Comparison of ENCODE assay signal across 8 cellular contexts in the genomic region with DNA sequence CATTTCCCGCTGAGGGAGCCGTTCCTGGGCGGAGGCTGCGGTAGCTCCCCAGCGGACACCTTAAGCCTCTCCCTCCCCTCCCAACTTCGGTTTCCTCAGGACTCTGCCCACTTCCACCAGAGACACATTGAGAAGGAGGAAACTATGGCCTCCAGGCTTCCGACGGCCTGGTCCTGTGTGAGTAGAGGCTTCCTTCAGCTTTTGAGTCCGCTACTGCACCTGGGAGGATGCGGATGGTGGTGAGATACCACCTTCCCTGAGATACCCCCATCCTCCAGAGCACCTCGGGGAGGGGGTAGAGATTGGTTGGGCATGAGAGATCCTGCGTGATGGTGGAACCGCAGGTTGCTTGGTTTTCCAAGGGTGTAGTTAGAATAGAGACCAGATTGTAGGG. TPM values are rescaled to one million over a fixed set of nuclear protein-coding genes. Genes with fewer than 3 reads are reported as not detected.
DNase-seq lines count a peak whose midpoint lies in the region; ATAC-seq and TF ChIP-seq lines count a peak whose summit lies in the region.

No MANE protein-coding gene starts in this region.

- peaks cover 57% of the 10 kb centered on the region for H3K36me3 Mint-ChIP-seq in activated CD8-positive, alpha-beta memory T cell treated with anti-CD3 and anti-CD28 coated beads, Interleukin-2, amount 10 ng/mL, durations not matched to agents 7 days and 5 days
- peaks cover 78% of the 10 kb centered on the region for H3K36me3 Mint-ChIP-seq in activated T-helper 17 cell treated with anti-CD3 and anti-CD28 coated beads, Interleukin-2, amount 50 U/mL, for 72 hours (ENCODE audit: low read depth)
- H3K36me3 Mint-ChIP-seq in immature natural killer cell = peaks cover 34 to 52% (median 45%) of the 10 kb centered on the region in 3 donors

- ATAC-seq in activated CD8-positive, alpha-beta memory T cell treated with anti-CD3 and anti-CD28 coated beads, Interleukin-2, amount 10 ng/mL, durations not matched to agents 7 days and 5 days = no peak
- ATAC-seq in activated T-helper 17 cell treated with anti-CD3 and anti-CD28 coated beads, Interleukin-2, amount 50 U/mL, for 72 hours (replicated peaks) = no peak
- ATAC-seq in thoracic aorta (ENCODE audit: insufficient number of reproducible peaks, low FRiP score, low read depth) (no peak), HG03039 (IDR thresholded peaks at IDR 0.05; ENCODE audit: unreplicated experiment) (no peak)

- H3K27ac ChIP-seq in thoracic aorta = peak overlapping the region; percentile 90 to 95

- peaks cover 36% of the 10 kb centered on the region for H3K36me3 ChIP-seq in thoracic aorta

- peak overlapping the region; percentile 92 for H3K4me3 Mint-ChIP-seq in activated CD8-positive, alpha-beta memory T cell treated with anti-CD3 and anti-CD28 coated beads, Interleukin-2, amount 10 ng/mL, durations not matched to agents 7 days and 5 days
- peak overlapping the region; percentile 94 for H3K4me3 Mint-ChIP-seq in activated T-helper 17 cell treated with anti-CD3 and anti-CD28 coated beads, Interleukin-2, amount 50 U/mL, for 72 hours
- peak overlapping the region; percentile 90 to 96 (median 94) for H3K4me3 Mint-ChIP-seq in immature natural killer cell

- peak overlapping the region; percentile 100 for H3K27ac Mint-ChIP-seq in activated CD8-positive, alpha-beta memory T cell treated with anti-CD3 and anti-CD28 coated beads, Interleukin-2, amount 10 ng/mL, durations not matched to agents 7 days and 5 days
- peak overlapping the region; percentile 99 for H3K27ac Mint-ChIP-seq in activated T-helper 17 cell treated with anti-CD3 and anti-CD28 coated beads, Interleukin-2, amount 50 U/mL, for 72 hours
- H3K27ac Mint-ChIP-seq in immature natural killer cell = peak overlapping the region; percentile 97 to 99 (median 98)

- no peak for TF ChIP-seq CTCF in thoracic aorta (IDR thresholded peaks at IDR 0.05)

- no peaks in the 10 kb centered on the region for H3K4me1 ChIP-seq in thoracic aorta (ENCODE audit: control insufficient read depth in 1 of 2, low read depth in 2 of 2)

- DNase-seq in activated CD8-positive, alpha-beta memory T cell treated with anti-CD3 and anti-CD28 coated beads, Interleukin-2, amount 10 ng/mL, durations not matched to agents 7 days and 5 days = no peak
- no peak for DNase-seq in activated CD8-positive, alpha-beta memory T cell treated with anti-CD3 and anti-CD28 coated beads, Interleukin-2, amount 50 U/mL, for 48 hours
- no peak for DNase-seq in immature natural killer cell
- no peak for DNase-seq in thoracic aorta (ENCODE audit: low spot score)
- no peak for DNase-seq in superior temporal gyrus (ENCODE audit: extremely low spot score)
- no peak for DNase-seq in DMS79 (lab: John Stamatoyannopoulos, UW)

- H3K27me3 ChIP-seq in thoracic aorta (replicated peaks; ENCODE audit: insufficient read depth) = no peaks in the 10 kb centered on the region

- H3K4me1 Mint-ChIP-seq in activated CD8-positive, alpha-beta memory T cell treated with anti-CD3 and anti-CD28 coated beads, Interleukin-2, amount 10 ng/mL, durations not matched to agents 7 days and 5 days = peaks cover 22% of the 10 kb centered on the region
- peaks cover 12% of the 10 kb centered on the region for H3K4me1 Mint-ChIP-seq in activated T-helper 17 cell treated with anti-CD3 and anti-CD28 coated beads, Interleukin-2, amount 50 U/mL, for 72 hours
- H3K4me1 Mint-ChIP-seq in immature natural killer cell = peaks cover 24 to 33% of the 10 kb centered on the region in 2 donors

- H3K27me3 Mint-ChIP-seq in activated CD8-positive, alpha-beta memory T cell treated with anti-CD3 and anti-CD28 coated beads, Interleukin-2, amount 10 ng/mL, durations not matched to agents 7 days and 5 days = no peaks in the 10 kb centered on the region
- no peaks in the 10 kb centered on the region for H3K27me3 Mint-ChIP-seq in activated T-helper 17 cell treated with anti-CD3 and anti-CD28 coated beads, Interleukin-2, amount 50 U/mL, for 72 hours
- peaks cover 11 to 19% (median 17%) of the 10 kb centered on the region in 3 donors for H3K27me3 Mint-ChIP-seq in immature natural killer cell (ENCODE audit: low read depth in 3 of 3)

- peaks cover 84% of the 10 kb centered on the region for H3K9me3 ChIP-seq in thoracic aorta

- CTCF ChIA-PET in activated CD8-positive, alpha-beta memory T cell treated with anti-CD3 and anti-CD28 coated beads, Interleukin-2, amount 10 ng/mL, durations not matched to agents 7 days and 5 days (lab: Charles Lee) = interaction anchor here (0.8 to 2.1 kb wide), 3 partner anchors 14 to 336 kb away, joined by 3 to 10 read pairs (median 4); partner anchors contain the start of genes ZBTB45 and ZNF497

- peaks cover 29% of the 10 kb centered on the region for H3K9me3 Mint-ChIP-seq in activated CD8-positive, alpha-beta memory T cell treated with anti-CD3 and anti-CD28 coated beads, Interleukin-2, amount 10 ng/mL, durations not matched to agents 7 days and 5 days (ENCODE audit: low read depth)
- H3K9me3 Mint-ChIP-seq in activated T-helper 17 cell treated with anti-CD3 and anti-CD28 coated beads, Interleukin-2, amount 50 U/mL, for 72 hours = peaks cover 17% of the 10 kb centered on the region
- peaks cover 51 to 78% (median 70%) of the 10 kb centered on the region in 6 donors for H3K9me3 Mint-ChIP-seq in immature natural killer cell

- H3K4me3 ChIP-seq in thoracic aorta = peak overlapping the region; percentile 83

RNA-seq across cellular contexts. Expression of gene ZNF274, which starts 1.0 kb away (rescaled TPM):
- total RNA-seq in activated CD8-positive, alpha-beta memory T cell treated with anti-CD3 and anti-CD28 coated beads, Interleukin-2, amount 10 ng/mL, durations not matched to agents 7 days and 5 days = 10 to 100 TPM; 30.1 to 36.0 TPM
- total RNA-seq in activated T-helper 17 cell treated with anti-CD3 and anti-CD28 coated beads, Interleukin-2, amount 50 U/mL, for 72 hours = 10 to 100 TPM; 18.5 to 29.1 TPM
- polyA plus RNA-seq in immature natural killer cell = 10 to 100 TPM; 12.5 to 26.2 (median 20.2) TPM
- 10 to 100 TPM; 26.4 to 32.6 TPM for total RNA-seq in thoracic aorta

RNA-seq across cellular contexts. Expression of gene ZNF329, which starts 33.2 kb away (rescaled TPM):
- 1 to 10 TPM; 4.0 to 4.6 TPM for total RNA-seq in activated CD8-positive, alpha-beta memory T cell treated with anti-CD3 and anti-CD28 coated beads, Interleukin-2, amount 10 ng/mL, durations not matched to agents 7 days and 5 days
- total RNA-seq in activated T-helper 17 cell treated with anti-CD3 and anti-CD28 coated beads, Interleukin-2, amount 50 U/mL, for 72 hours = 1 to 10 TPM; 3.8 to 7.0 TPM
- polyA plus RNA-seq in immature natural killer cell = 10 to 100 TPM in 1 of 3 donors, 1 to 10 TPM in 2; 4.0 to 11.5 (median 6.6) TPM
- 10 to 100 TPM in 1 of 2 donors, 1 to 10 TPM in 1; 6.8 to 10.6 TPM for total RNA-seq in thoracic aorta

RNA-seq across cellular contexts. Expression of gene ZNF544, which starts 44.9 kb away (rescaled TPM):
- total RNA-seq in activated CD8-positive, alpha-beta memory T cell treated with anti-CD3 and anti-CD28 coated beads, Interleukin-2, amount 10 ng/mL, durations not matched to agents 7 days and 5 days = 10 to 100 TPM; 48.0 to 68.4 TPM
- 10 to 100 TPM; 43.4 to 44.6 TPM for total RNA-seq in activated T-helper 17 cell treated with anti-CD3 and anti-CD28 coated beads, Interleukin-2, amount 50 U/mL, for 72 hours
- 10 to 100 TPM; 24.1 to 31.4 (median 27.1) TPM for polyA plus RNA-seq in immature natural killer cell
- total RNA-seq in thoracic aorta = 10 to 100 TPM; 23.8 to 25.6 TPM
